8 cellular contexts compared by ENCODE assay signal in genomic region chr12:75705749-75706719, GRCh38.
DNase-seq lines count a peak whose midpoint lies in the region; ATAC-seq and TF ChIP-seq lines count a peak whose summit lies in the region.

No MANE protein-coding gene starts in this region.

- CTCF ChIA-PET in CD8-positive, alpha-beta memory T cell (lab: Charles Lee), result no interaction called here
- CTCF ChIA-PET in T-cell (lab: Charles Lee), result no interaction called here

- no peaks in the 10 kb centered on the region for H3K36me3 Mint-ChIP-seq in CD8-positive, alpha-beta memory T cell
- H3K36me3 Mint-ChIP-seq in osteocyte (ENCODE audit: unreplicated experiment) (no peaks in the 10 kb centered on the region), T-cell (no peaks in the 10 kb centered on the region)

- POLR2A ChIA-PET in CD8-positive, alpha-beta memory T cell (lab: Charles Lee), result no interaction called here
- POLR2A ChIA-PET in T-cell (lab: Charles Lee), result no interaction called here

- ATAC-seq in GM19035 (IDR thresholded peaks at IDR 0.05; ENCODE audit: unreplicated experiment), result no peak
- no peak for ATAC-seq in T-cell (replicated peaks in 1 of 4)
- no peak for ATAC-seq in GM19351 (IDR thresholded peaks at IDR 0.05; ENCODE audit: unreplicated experiment)

- no peaks in the 10 kb centered on the region for H3K27me3 Mint-ChIP-seq in CD8-positive, alpha-beta memory T cell
- H3K27me3 Mint-ChIP-seq in osteocyte (ENCODE audit: unreplicated experiment) (no peaks in the 10 kb centered on the region), T-cell (no peaks in the 10 kb centered on the region)

- peak overlapping the region in 2 of 8 donors; percentile 3 to 15 for H3K27ac Mint-ChIP-seq in CD8-positive, alpha-beta memory T cell
- peak overlapping the region; percentile 66 for H3K27ac Mint-ChIP-seq in osteocyte (ENCODE audit: unreplicated experiment)
- no peak overlapping the region for H3K27ac Mint-ChIP-seq in T-cell

- no peak overlapping the region for H3K4me3 ChIP-seq in CD8-positive, alpha-beta memory T cell (ENCODE audit: low read length)

- no peak overlapping the region for H3K4me3 Mint-ChIP-seq in CD8-positive, alpha-beta memory T cell
- H3K4me3 Mint-ChIP-seq in osteocyte (ENCODE audit: unreplicated experiment) (no peak overlapping the region), T-cell (no peak overlapping the region)

- no peak for TF ChIP-seq CTCF in osteocyte (IDR thresholded peaks at IDR 0.05)

- peaks cover 10 to 20% (median 12%) of the 10 kb centered on the region in 3 donors for H3K4me1 Mint-ChIP-seq in CD8-positive, alpha-beta memory T cell
- H3K4me1 Mint-ChIP-seq in osteocyte (ENCODE audit: unreplicated experiment) (peaks cover 50% of the 10 kb centered on the region), T-cell (peaks cover 6 to 17% (median 16%) of the 10 kb centered on the region in 3 donors)

- peak overlapping the region; percentile 48 for H3K27ac ChIP-seq in CD8-positive, alpha-beta memory T cell (ENCODE audit: low read depth, low read length)

- no peaks in the 10 kb centered on the region for H3K27me3 ChIP-seq in CD8-positive, alpha-beta memory T cell (ENCODE audit: insufficient read depth, low read length, poor library complexity, severe bottlenecking)

- no peaks in the 10 kb centered on the region for H3K9me3 ChIP-seq in CD8-positive, alpha-beta memory T cell (ENCODE audit: low read length)

- peaks cover 5% of the 10 kb centered on the region for H3K4me1 ChIP-seq in CD8-positive, alpha-beta memory T cell (ENCODE audit: insufficient read depth, low read length)

- no peak for DNase-seq in CD8-positive, alpha-beta memory T cell
- DNase-seq in fibroblast of peridontal ligament (ENCODE audit: extremely low read depth) (peak; percentile 100), osteocyte (ENCODE audit: extremely low spot score, unreplicated experiment) (peak; percentile 91), T-cell (no peak)
- no peak for DNase-seq in activated CD8-positive, alpha-beta memory T cell treated with anti-CD3 and anti-CD28 coated beads, Interleukin-2, amount 50 U/mL, for 48 hours

- H3K36me3 ChIP-seq in CD8-positive, alpha-beta memory T cell (ENCODE audit: insufficient read depth, low read length), result no peaks in the 10 kb centered on the region

- H3K9me3 Mint-ChIP-seq in CD8-positive, alpha-beta memory T cell, result no peaks in the 10 kb centered on the region
- H3K9me3 Mint-ChIP-seq in osteocyte (ENCODE audit: unreplicated experiment), result no peaks in the 10 kb centered on the region
- no peaks in the 10 kb centered on the region for H3K9me3 Mint-ChIP-seq in T-cell

TF ChIP-seq in PFSK-1, 5 proteins besides CTCF, POLR2A, EP300 and RAD21:
- TF ChIP-seq FOXP2 (optimal IDR thresholded peaks at IDR 0.05; ENCODE audit: borderline replicate concordance, extremely low read depth, extremely low read length, insufficient read depth), result peak; percentile 63
- peak in 1 of 2 experiments; percentile 76; a peak in 1 of 4 replicates for TF ChIP-seq REST (IDR thresholded peaks at IDR 0.05; ENCODE audit: insufficient read depth in 1 of 2, low read depth in 2 of 2, low read length in 2 of 2)
- peak; percentile 61; the same call in 1 of the 2 replicates for TF ChIP-seq POLR2AphosphoS5 (IDR thresholded peaks at IDR 0.05; ENCODE audit: low read depth, low read length)
- TF ChIP-seq SIN3A (IDR thresholded peaks at IDR 0.05; ENCODE audit: borderline replicate concordance, insufficient read depth, low read length), result peak; percentile 94; the same call in 1 of the 2 replicates
- peak; percentile 37; the same call in 1 of the 2 replicates for TF ChIP-seq TAF1 (IDR thresholded peaks at IDR 0.05; ENCODE audit: borderline replicate concordance, insufficient read depth, low read length)

Comparison
In these comparisons a context has a peak if more than half of its experiments do, and no peak if none do; other contexts are left out.
1. DNase-seq: peak in fibroblast of peridontal ligament (single experiment) and osteocyte (single experiment); none in CD8-positive, alpha-beta memory T cell (0 of 5), activated CD8-positive, alpha-beta memory T cell treated with anti-CD3 and anti-CD28 coated beads, Interleukin-2, amount 50 U/mL, for 48 hours (single experiment) and T-cell (0 of 34).